ENCODE assay signal across 11 cellular contexts in the genomic region with DNA sequence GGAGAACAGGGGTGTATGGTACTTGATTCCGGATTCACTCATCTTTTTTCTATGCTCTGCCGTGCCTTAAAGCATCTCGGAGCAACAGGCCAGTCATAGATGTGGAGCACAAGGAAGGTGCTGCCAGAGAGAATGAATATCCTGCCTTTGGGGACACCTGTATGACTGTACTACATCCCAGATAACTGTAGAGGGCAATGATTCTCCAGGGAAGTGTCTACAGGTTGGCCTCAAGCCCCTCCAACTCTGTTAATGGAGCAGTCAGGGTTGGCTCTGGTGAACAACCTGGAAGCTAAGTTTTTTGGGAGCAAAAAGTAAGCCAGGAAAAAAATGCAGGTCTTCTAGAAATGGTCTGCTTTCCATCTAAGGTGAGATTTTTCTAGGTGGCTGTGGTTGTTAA.
DNase-seq lines count a peak whose midpoint lies in the region; ATAC-seq and TF ChIP-seq lines count a peak whose summit lies in the region.
"Had no signal": no experiment of that assay in that cellular context is flagged by ENCODE, and none has a peak within 500 bp of the region (broad histone marks: within the 10 kb centered on the region; RNA-seq: fewer than 3 reads in every experiment).

No MANE protein-coding gene starts in this region.

- DNase-seq in activated CD4-positive, alpha-beta T cell treated with anti-CD3 and anti-CD28 coated beads, Interleukin-2, amount 10 ng/mL, durations not matched to agents 7 days and 5 days = peak; percentile 11
- DNase-seq in activated CD4-positive, alpha-beta T cell treated with anti-CD3 and anti-CD28 coated beads, Interleukin-2, amount 50 U/mL, for 1 hour = no peak
- DNase-seq in HT-29 (ENCODE audit: low spot score) (peak; percentile 43), WTC11 (ENCODE audit: low spot score) (peak; percentile 15), upper lobe of right lung (no peak), OCI-M1 (lab: John Stamatoyannopoulos, UW) (no peak), suprapubic skin (ENCODE audit: low spot score in 2 of 2) (no peak)
- DNase-seq in stimulated activated CD4-positive, alpha-beta T cell treated with anti-CD3 and anti-CD28 coated beads, Interleukin-4, amount 100 ng/mL, for 1 hour = no peak
- DNase-seq: head of caudate nucleus had no signal

- no peaks in the 10 kb centered on the region for H3K36me3 Mint-ChIP-seq in activated CD4-positive, alpha-beta T cell treated with anti-CD3 and anti-CD28 coated beads, Interleukin-2, amount 10 ng/mL, durations not matched to agents 7 days and 5 days (ENCODE audit: low read depth)
- H3K36me3 Mint-ChIP-seq in WTC11 = no peaks in the 10 kb centered on the region

- H3K9me3 ChIP-seq in upper lobe of right lung = no peaks in the 10 kb centered on the region
- H3K9me3 ChIP-seq in suprapubic skin = no peaks in the 10 kb centered on the region

- no peak overlapping the region for H3K4me3 Mint-ChIP-seq in activated CD4-positive, alpha-beta T cell treated with anti-CD3 and anti-CD28 coated beads, Interleukin-2, amount 10 ng/mL, durations not matched to agents 7 days and 5 days
- no peak overlapping the region for H3K4me3 Mint-ChIP-seq in WTC11
- H3K4me3 Mint-ChIP-seq: B cell had no signal

- H3K4me3 ChIP-seq in upper lobe of right lung (no peak overlapping the region), suprapubic skin (no peak overlapping the region)

- intact Hi-C loops in upper lobe of right lung (cut with DNase I) = no loop called here

- no peak overlapping the region for H3K27ac Mint-ChIP-seq in activated CD4-positive, alpha-beta T cell treated with anti-CD3 and anti-CD28 coated beads, Interleukin-2, amount 10 ng/mL, durations not matched to agents 7 days and 5 days
- H3K27ac Mint-ChIP-seq in WTC11 = no peak overlapping the region
- H3K27ac Mint-ChIP-seq: B cell had no signal

- peak; percentile 98 for ATAC-seq in WTC11
- peak; percentile 34 for ATAC-seq in upper lobe of right lung

- CTCF ChIA-PET in activated CD4-positive, alpha-beta T cell treated with anti-CD3 and anti-CD28 coated beads, Interleukin-2, amount 10 ng/mL, durations not matched to agents 7 days and 5 days (lab: Charles Lee) = no interaction called here
- CTCF ChIA-PET in WTC11 (lab: Charles Lee) = interaction anchor here (1.0 to 1.4 kb wide), 5 partner anchors 71 to 155 kb away, joined by 3 to 9 read pairs (median 3); no protein-coding TSS in a partner anchor

- no peak for TF ChIP-seq EP300 in suprapubic skin (IDR thresholded peaks at IDR 0.05)

- H3K9me3 Mint-ChIP-seq in activated CD4-positive, alpha-beta T cell treated with anti-CD3 and anti-CD28 coated beads, Interleukin-2, amount 10 ng/mL, durations not matched to agents 7 days and 5 days = no peaks in the 10 kb centered on the region
- H3K9me3 Mint-ChIP-seq in WTC11 = 0 out of 2 replicates have a peak, but pooled peaks cover 4% of the 10 kb centered on the region

- H3K4me1 ChIP-seq in upper lobe of right lung (peaks cover 14% of the 10 kb centered on the region), suprapubic skin (peaks cover 15% of the 10 kb centered on the region)

- no peaks in the 10 kb centered on the region for H3K27me3 Mint-ChIP-seq in activated CD4-positive, alpha-beta T cell treated with anti-CD3 and anti-CD28 coated beads, Interleukin-2, amount 10 ng/mL, durations not matched to agents 7 days and 5 days
- no peaks in the 10 kb centered on the region for H3K27me3 Mint-ChIP-seq in WTC11 (ENCODE audit: low read depth)

- 96% methylated on average over 3 of the region's 3 CpGs for WGBS in suprapubic skin

- H3K27ac ChIP-seq in upper lobe of right lung (no peak overlapping the region), suprapubic skin (no peak overlapping the region)
- H3K27ac ChIP-seq: KMS-11 had no signal

- TF ChIP-seq POLR2A in suprapubic skin (IDR thresholded peaks at IDR 0.05) = no peak

- TF ChIP-seq CTCF in WTC11 (IDR thresholded peaks at IDR 0.05) (no peak; the same call in 1 of the 2 replicates), upper lobe of right lung (IDR thresholded peaks at IDR 0.05) (no peak), suprapubic skin (IDR thresholded peaks at IDR 0.05) (no peak)

- H3K4me1 Mint-ChIP-seq in activated CD4-positive, alpha-beta T cell treated with anti-CD3 and anti-CD28 coated beads, Interleukin-2, amount 10 ng/mL, durations not matched to agents 7 days and 5 days = no peaks in the 10 kb centered on the region
- peaks cover 11% of the 10 kb centered on the region for H3K4me1 Mint-ChIP-seq in WTC11
- H3K4me1 Mint-ChIP-seq: B cell had no signal

- no peaks in the 10 kb centered on the region for H3K27me3 ChIP-seq in upper lobe of right lung
- H3K27me3 ChIP-seq in suprapubic skin = no peaks in the 10 kb centered on the region

- no peaks in the 10 kb centered on the region for H3K36me3 ChIP-seq in upper lobe of right lung
- no peaks in the 10 kb centered on the region for H3K36me3 ChIP-seq in suprapubic skin

- POLR2A ChIA-PET in activated CD4-positive, alpha-beta T cell treated with anti-CD3 and anti-CD28 coated beads, Interleukin-2, amount 10 ng/mL, durations not matched to agents 7 days and 5 days (lab: Charles Lee) = no interaction called here
- POLR2A ChIA-PET in WTC11 (lab: Charles Lee) = no interaction called here

TF ChIP-seq in WTC11, 78 proteins besides CTCF, POLR2A, EP300 and RAD21 (continues in another document):
- no peak for TF ChIP-seq ZNF532 (CRISPR knock-in tag; IDR thresholded peaks at IDR 0.05; ENCODE audit: borderline replicate concordance)
- TF ChIP-seq SMAD3 (CRISPR knock-in tag; IDR thresholded peaks at IDR 0.05; ENCODE audit: borderline replicate concordance) = no peak
- TF ChIP-seq, protein P1, sequence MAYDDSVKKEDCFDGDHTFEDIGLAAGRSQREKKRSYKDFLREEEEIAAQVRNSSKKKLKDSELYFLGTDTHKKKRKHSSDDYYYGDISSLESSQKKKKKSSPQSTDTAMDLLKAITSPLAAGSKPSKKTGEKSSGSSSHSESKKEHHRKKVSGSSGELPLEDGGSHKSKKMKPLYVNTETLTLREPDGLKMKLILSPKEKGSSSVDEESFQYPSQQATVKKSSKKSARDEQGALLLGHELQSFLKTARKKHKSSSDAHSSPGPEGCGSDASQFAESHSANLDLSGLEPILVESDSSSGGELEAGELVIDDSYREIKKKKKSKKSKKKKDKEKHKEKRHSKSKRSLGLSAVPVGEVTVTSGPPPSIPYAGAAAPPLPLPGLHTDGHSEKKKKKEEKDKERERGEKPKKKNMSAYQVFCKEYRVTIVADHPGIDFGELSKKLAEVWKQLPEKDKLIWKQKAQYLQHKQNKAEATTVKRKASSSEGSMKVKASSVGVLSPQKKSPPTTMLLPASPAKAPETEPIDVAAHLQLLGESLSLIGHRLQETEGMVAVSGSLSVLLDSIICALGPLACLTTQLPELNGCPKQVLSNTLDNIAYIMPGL (CRISPR knock-in tag; IDR thresholded peaks at IDR 0.05) = no peak
- no peak for TF ChIP-seq ZNF671 (CRISPR knock-in tag; IDR thresholded peaks at IDR 0.05)
- TF ChIP-seq, protein P2, sequence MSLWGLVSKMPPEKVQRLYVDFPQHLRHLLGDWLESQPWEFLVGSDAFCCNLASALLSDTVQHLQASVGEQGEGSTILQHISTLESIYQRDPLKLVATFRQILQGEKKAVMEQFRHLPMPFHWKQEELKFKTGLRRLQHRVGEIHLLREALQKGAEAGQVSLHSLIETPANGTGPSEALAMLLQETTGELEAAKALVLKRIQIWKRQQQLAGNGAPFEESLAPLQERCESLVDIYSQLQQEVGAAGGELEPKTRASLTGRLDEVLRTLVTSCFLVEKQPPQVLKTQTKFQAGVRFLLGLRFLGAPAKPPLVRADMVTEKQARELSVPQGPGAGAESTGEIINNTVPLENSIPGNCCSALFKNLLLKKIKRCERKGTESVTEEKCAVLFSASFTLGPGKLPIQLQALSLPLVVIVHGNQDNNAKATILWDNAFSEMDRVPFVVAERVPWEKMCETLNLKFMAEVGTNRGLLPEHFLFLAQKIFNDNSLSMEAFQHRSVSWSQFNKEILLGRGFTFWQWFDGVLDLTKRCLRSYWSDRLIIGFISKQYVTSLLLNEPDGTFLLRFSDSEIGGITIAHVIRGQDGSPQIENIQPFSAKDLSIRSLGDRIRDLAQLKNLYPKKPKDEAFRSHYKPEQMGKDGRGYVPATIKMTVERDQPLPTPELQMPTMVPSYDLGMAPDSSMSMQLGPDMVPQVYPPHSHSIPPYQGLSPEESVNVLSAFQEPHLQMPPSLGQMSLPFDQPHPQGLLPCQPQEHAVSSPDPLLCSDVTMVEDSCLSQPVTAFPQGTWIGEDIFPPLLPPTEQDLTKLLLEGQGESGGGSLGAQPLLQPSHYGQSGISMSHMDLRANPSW (CRISPR knock-in tag; conservative IDR thresholded peaks at IDR 0.05; ENCODE audit: low read depth) = no peak

Comparison
In these comparisons a context has a peak if more than half of its experiments do, and no peak if none do; other contexts are left out.
1. DNase-seq: peak in activated CD4-positive, alpha-beta T cell treated with anti-CD3 and anti-CD28 coated beads, Interleukin-2, amount 10 ng/mL, durations not matched to agents 7 days and 5 days (single experiment), HT-29 (single experiment) and WTC11 (single experiment); none in activated CD4-positive, alpha-beta T cell treated with anti-CD3 and anti-CD28 coated beads, Interleukin-2, amount 50 U/mL, for 1 hour (single experiment), upper lobe of right lung (single experiment), OCI-M1 (single experiment), stimulated activated CD4-positive, alpha-beta T cell treated with anti-CD3 and anti-CD28 coated beads, Interleukin-4, amount 100 ng/mL, for 1 hour (single experiment) and suprapubic skin (0 of 2).